Comparison of ENCODE assay signal across 2 cellular contexts in genomic region chr14:103221781-103222358, GRCh38.
TF ChIP-seq lines count a peak whose summit lies in the region.

No MANE protein-coding gene starts in this region.

TF ChIP-seq in H1, 55 proteins besides CTCF, POLR2A, EP300 and RAD21:
- TF ChIP-seq E2F6 (IDR thresholded peaks at IDR 0.05), result peak; percentile 81
- TF ChIP-seq ATF3 (IDR thresholded peaks at IDR 0.05; ENCODE audit: insufficient read depth, low read depth, low read length), result no peak
- TF ChIP-seq POLR2AphosphoS5 (IDR thresholded peaks at IDR 0.05; ENCODE audit: low read depth, low read length), result no peak
- no peak for TF ChIP-seq ZNF274 (IDR thresholded peaks at IDR 0.05; ENCODE audit: borderline replicate concordance, extremely low read depth, low read length)
- TF ChIP-seq SIN3A (conservative IDR thresholded peaks at IDR 0.05 in 1 of 2, IDR thresholded peaks at IDR 0.05 in 1 of 2; ENCODE audit: low read depth in 1 of 2, low read length in 2 of 2), result no peak
- TF ChIP-seq BACH1 (IDR thresholded peaks at IDR 0.05; ENCODE audit: low read length), result no peak
- TF ChIP-seq CHD7 (IDR thresholded peaks at IDR 0.05; ENCODE audit: insufficient replicate concordance, low read length), result no peak
- TF ChIP-seq TEAD4 (IDR thresholded peaks at IDR 0.05; ENCODE audit: low read depth, low read length), result no peak
- no peak for TF ChIP-seq SP2 (IDR thresholded peaks at IDR 0.05; ENCODE audit: low read length)
- TF ChIP-seq YY1 (IDR thresholded peaks at IDR 0.05; ENCODE audit: low read depth, low read length), result no peak
- peak; percentile 33; the same call in 1 of the 2 replicates for TF ChIP-seq MAX (IDR thresholded peaks at IDR 0.05)

TF ChIP-seq in GM12891, 5 proteins besides CTCF, POLR2A, EP300 and RAD21:
- no peak for TF ChIP-seq POLR2AphosphoS5 (IDR thresholded peaks at IDR 0.05; ENCODE audit: low read depth, low read length)
- no peak for TF ChIP-seq SPI1 (IDR thresholded peaks at IDR 0.05; ENCODE audit: low read depth, low read length)
- no peak for TF ChIP-seq TAF1 (IDR thresholded peaks at IDR 0.05; ENCODE audit: low read depth, low read length)
